Comparison of ENCODE assay signal across 20 cellular contexts in the genomic region with DNA sequence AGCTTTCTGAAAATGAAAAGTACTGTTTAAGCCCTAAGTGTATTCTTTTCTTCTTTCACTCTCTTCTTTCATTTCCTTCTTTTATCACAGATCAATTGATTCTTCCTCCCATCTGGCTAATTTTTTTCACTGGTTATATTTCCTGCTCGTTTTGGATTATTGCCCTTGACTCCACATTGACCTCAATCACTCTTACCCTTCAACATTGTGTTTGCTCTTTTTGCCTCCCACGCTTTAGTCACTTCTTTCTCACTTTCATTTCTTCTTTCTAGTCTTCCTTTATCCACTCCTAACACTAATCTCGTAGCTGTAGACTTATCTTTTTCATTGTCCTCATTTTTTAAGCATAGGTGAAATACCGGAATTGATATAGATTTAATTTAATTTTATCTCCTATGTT.
A peak's percentile ranks its signal among the peaks of the same experiment; 100 is the strongest.
DNase-seq lines count a peak whose midpoint lies in the region; ATAC-seq, FAIRE-seq and TF ChIP-seq lines count a peak whose summit lies in the region.
"Had no signal": no experiment of that assay in that cellular context is flagged by ENCODE, and none has a peak within 500 bp of the region (broad histone marks: within the 10 kb centered on the region; RNA-seq: fewer than 3 reads in every experiment).

No MANE protein-coding gene starts in this region.

- no peak overlapping the region for H3K4me3 ChIP-seq in dorsolateral prefrontal cortex
- H3K4me3 ChIP-seq: PC-9 had no signal

- H3K27ac ChIP-seq in dorsolateral prefrontal cortex, result no peak overlapping the region
- H3K27ac ChIP-seq: PC-9 had no signal

- TF ChIP-seq CTCF in GM10248 (IDR thresholded peaks at IDR 0.05; ENCODE audit: control extremely low read depth, extremely low read depth, low read depth, missing control alignments) (no peak), dorsolateral prefrontal cortex (IDR thresholded peaks at IDR 0.05 in 54 of 56, conservative IDR thresholded peaks at IDR 0.05 in 2 of 56; ENCODE audit: low read depth in 1 of 56, partially characterized antibody in 56 of 56) (no peak)

- POLR2A ChIA-PET in GM10248 (lab: Yijun Ruan, JAX), result no interaction called here

- intact Hi-C loops in dorsolateral prefrontal cortex (cut with DNase I), result no loop called here

- DNase-seq in GM10248 (ENCODE audit: extremely low spot score), result peak; percentile 29
- no peak for DNase-seq in activated gamma-delta T cell treated with Interleukin-2 at 50 U/mL for 16 hours
- DNase-seq in frontal cortex (ENCODE audit: low spot score in 2 of 2), result no peak
- DNase-seq in dorsolateral prefrontal cortex, result no peak
- no peak for DNase-seq in epidermal melanocyte (ENCODE audit: insufficient read length, low spot score)
- DNase-seq: activated T-cell treated with anti-CD3 and anti-CD28 coated beads, Interleukin-2, amount 50 U/mL, for 24 hours; CD4-positive, alpha-beta memory T cell; cerebellar nuclear complex; glutamatergic neuron; HCEC 1CT; Kasumi-1; NCI-H510A treated with DMSO at 0.1 percent for 48 hours; PC-9; stimulated activated naive CD8-positive, alpha-beta T cell treated with anti-CD3 and anti-CD28 coated beads, Interleukin-15, amount 100 ng/mL, for 72 hours had no signal

- CTCF ChIA-PET in GM10248 (lab: Yijun Ruan, JAX), result interaction anchor here (1.9 kb wide), 1 partner anchor 8 kb away, joined by 7 read pairs; no protein-coding TSS in a partner anchor

- no peaks in the 10 kb centered on the region for H3K27me3 ChIP-seq in dorsolateral prefrontal cortex

- peak; percentile 51 for ATAC-seq in GM19324 (IDR thresholded peaks at IDR 0.05; ENCODE audit: low FRiP score, unreplicated experiment)
- ATAC-seq in HG02571 (IDR thresholded peaks at IDR 0.05; ENCODE audit: unreplicated experiment), result peak; percentile 91
- ATAC-seq in HG03457 (IDR thresholded peaks at IDR 0.05; ENCODE audit: unreplicated experiment), result peak; percentile 53
- ATAC-seq: activated CD4-positive, CD25-positive, alpha-beta regulatory T cell treated with anti-CD3 and anti-CD28 coated beads, Interleukin-2, amount 50 U/mL, for 24 hours; stimulated activated naive CD8-positive, alpha-beta T cell treated with anti-CD3 and anti-CD28 coated beads, Interleukin-15, amount 100 ng/mL, for 72 hours had no signal

- FAIRE-seq in frontal cortex (lab: Jason Lieb, UNC), result no peak
- FAIRE-seq: endothelial cell of umbilical vein, keratinocyte had no signal
